8 cellular contexts compared by ENCODE assay signal in genomic region chr15:60006203-60006782, GRCh38. TPM values are rescaled to one million over a fixed set of nuclear protein-coding genes. Genes with fewer than 3 reads are reported as not detected.
A peak's percentile ranks its signal among the peaks of the same experiment; 100 is the strongest.
DNase-seq lines count a peak whose midpoint lies in the region; ATAC-seq and TF ChIP-seq lines count a peak whose summit lies in the region.

No MANE protein-coding gene starts in this region.

- intact Hi-C loops in left colon (cut with DNase I, micrococcal nuclease): no loop called here

- in situ Hi-C loops in astrocyte of the cerebellum (cut with HindIII; ENCODE audit: low sequenced_read_pairs): no loop called here

- ATAC-seq in GM18502 (IDR thresholded peaks at IDR 0.05; ENCODE audit: poor library complexity, unreplicated experiment): peak; percentile 63
- ATAC-seq in HG03045 (IDR thresholded peaks at IDR 0.05; ENCODE audit: unreplicated experiment): peak; percentile 69
- ATAC-seq in left colon: peak; percentile 75

- peak overlapping the region; percentile 30 for H3K4me3 ChIP-seq in astrocyte of the cerebellum (ENCODE audit: low read depth, low read length)

- TF ChIP-seq CTCF in astrocyte of the cerebellum (IDR thresholded peaks at IDR 0.05; ENCODE audit: low read depth, low read length, missing control alignments): no peak

- DNase-seq in T follicular helper cell (ENCODE audit: low read depth) (peak; percentile 42), astrocyte of the cerebellum (ENCODE audit: low read depth) (no peak), left colon (peak in 1 of 2 donors; percentile 44), dermis blood vessel endothelial cell (no peak), COLO829 (ENCODE audit: low spot score) (no peak)
- peak in 2 of 3 experiments; percentile 45 to 57 for DNase-seq in stimulated activated CD4-positive, alpha-beta T cell treated with anti-CD3 and anti-CD28 coated beads, TNF-alpha, amount 100 ng/mL, for 4 hours (ENCODE audit: low read depth in 3 of 3)

RNA-seq across cellular contexts. Expression of gene FOXB1, which starts 2.2 kb away (rescaled TPM):
- total RNA-seq in left colon (not detected), dermis blood vessel endothelial cell (not detected in 2 replicates)

Comparison
In these comparisons a context has a peak if more than half of its experiments do, and no peak if none do; other contexts are left out.
1. DNase-seq: peak in T follicular helper cell (single experiment) and stimulated activated CD4-positive, alpha-beta T cell treated with anti-CD3 and anti-CD28 coated beads, TNF-alpha, amount 100 ng/mL, for 4 hours (2 of 3); none in astrocyte of the cerebellum (single experiment), dermis blood vessel endothelial cell (single experiment) and COLO829 (single experiment).
2. Peak in every context shown above with its lines, with median percentiles within 50 percentile points of each other: ATAC-seq.